1 cellular context compared by ENCODE assay signal in the genomic region with DNA sequence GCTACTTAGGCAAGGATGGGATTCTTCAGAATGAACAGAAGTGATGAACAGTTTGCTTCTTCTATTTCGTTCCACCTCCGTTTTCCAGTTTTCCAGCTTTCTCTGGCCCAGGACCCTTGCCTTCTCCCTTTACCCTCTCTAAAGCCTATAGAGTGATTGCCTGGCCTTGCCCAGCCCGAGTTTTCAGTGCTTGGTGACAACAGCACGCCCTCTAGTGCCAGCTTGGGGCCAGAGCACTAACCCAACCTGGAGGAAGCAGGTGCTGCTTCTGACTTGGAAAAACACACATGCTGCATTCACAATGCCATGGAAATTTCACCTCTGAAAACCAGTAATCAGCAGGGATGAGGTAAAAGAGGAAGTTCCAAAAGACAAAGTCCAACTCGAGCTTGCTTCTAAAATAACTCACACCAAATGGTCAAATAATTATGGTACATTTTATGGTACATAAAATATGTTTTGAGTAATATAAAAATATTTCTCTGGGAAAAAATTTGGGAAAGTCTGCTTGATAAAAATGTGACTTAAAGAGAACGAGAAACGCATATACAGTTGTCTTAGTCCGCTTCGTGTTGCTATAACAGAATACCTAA.
TF ChIP-seq lines count a peak whose summit lies in the region.

No MANE protein-coding gene starts in this region.

TF ChIP-seq in HepG2, 621 proteins besides CTCF, POLR2A, EP300 and RAD21 (continued from another document and continues in another):
- TF ChIP-seq, protein P1, sequence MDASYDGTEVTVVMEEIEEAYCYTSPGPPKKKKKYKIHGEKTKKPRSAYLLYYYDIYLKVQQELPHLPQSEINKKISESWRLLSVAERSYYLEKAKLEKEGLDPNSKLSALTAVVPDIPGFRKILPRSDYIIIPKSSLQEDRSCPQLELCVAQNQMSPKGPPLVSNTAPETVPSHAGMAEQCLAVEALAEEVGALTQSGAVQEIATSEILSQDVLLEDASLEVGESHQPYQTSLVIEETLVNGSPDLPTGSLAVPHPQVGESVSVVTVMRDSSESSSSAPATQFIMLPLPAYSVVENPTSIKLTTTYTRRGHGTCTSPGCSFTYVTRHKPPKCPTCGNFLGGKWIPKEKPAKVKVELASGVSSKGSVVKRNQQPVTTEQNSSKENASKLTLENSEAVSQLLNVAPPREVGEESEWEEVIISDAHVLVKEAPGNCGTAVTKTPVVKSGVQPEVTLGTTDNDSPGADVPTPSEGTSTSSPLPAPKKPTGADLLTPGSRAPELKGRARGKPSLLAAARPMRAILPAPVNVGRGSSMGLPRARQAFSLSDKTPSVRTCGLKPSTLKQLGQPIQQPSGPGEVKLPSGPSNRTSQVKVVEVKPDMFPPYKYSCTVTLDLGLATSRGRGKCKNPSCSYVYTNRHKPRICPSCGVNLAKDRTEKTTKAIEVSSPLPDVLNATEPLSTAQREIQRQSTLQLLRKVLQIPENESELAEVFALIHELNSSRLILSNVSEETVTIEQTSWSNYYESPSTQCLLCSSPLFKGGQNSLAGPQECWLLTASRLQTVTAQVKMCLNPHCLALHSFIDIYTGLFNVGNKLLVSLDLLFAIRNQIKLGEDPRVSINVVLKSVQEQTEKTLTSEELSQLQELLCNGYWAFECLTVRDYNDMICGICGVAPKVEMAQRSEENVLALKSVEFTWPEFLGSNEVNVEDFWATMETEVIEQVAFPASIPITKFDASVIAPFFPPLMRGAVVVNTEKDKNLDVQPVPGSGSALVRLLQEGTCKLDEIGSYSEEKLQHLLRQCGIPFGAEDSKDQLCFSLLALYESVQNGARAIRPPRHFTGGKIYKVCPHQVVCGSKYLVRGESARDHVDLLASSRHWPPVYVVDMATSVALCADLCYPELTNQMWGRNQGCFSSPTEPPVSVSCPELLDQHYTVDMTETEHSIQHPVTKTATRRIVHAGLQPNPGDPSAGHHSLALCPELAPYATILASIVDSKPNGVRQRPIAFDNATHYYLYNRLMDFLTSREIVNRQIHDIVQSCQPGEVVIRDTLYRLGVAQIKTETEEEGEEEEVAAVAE (CRISPR knock-in tag; IDR thresholded peaks at IDR 0.05; ENCODE audit: borderline replicate concordance), result 0 out of 2 replicates have a peak, but pooled peaks have one; percentile 26
- TF ChIP-seq SMC3 (IDR thresholded peaks at IDR 0.05; ENCODE audit: low read length) (peak; percentile 83), TEAD3 (CRISPR knock-in tag; optimal IDR thresholded peaks at IDR 0.05; ENCODE audit: borderline replicate concordance) (peak; percentile 12), MIER2 (CRISPR knock-in tag; IDR thresholded peaks at IDR 0.05) (0 out of 2 replicates have a peak, but pooled peaks have one; percentile 38), KDM2A (CRISPR knock-in tag; IDR thresholded peaks at IDR 0.05; ENCODE audit: borderline replicate concordance, low read depth) (peak; percentile 58; the same call in 1 of the 2 replicates), PHB2 (IDR thresholded peaks at IDR 0.05; ENCODE audit: partially characterized antibody) (no peak), PPARG (CRISPR knock-in tag; conservative IDR thresholded peaks at IDR 0.05) (no peak), SETDB1 (CRISPR knock-in tag; IDR thresholded peaks at IDR 0.05; ENCODE audit: borderline replicate concordance) (no peak), ZBTB42 (CRISPR knock-in tag; IDR thresholded peaks at IDR 0.05) (no peak), STAG1 (CRISPR knock-in tag; IDR thresholded peaks at IDR 0.05) (peak; percentile 92), SIN3A (IDR thresholded peaks at IDR 0.05; ENCODE audit: borderline replicate concordance, low read depth, low read length) (no peak), CENPT (CRISPR knock-in tag; IDR thresholded peaks at IDR 0.05; ENCODE audit: low read depth) (no peak), ZNF331 (CRISPR knock-in tag; IDR thresholded peaks at IDR 0.05) (0 out of 2 replicates have a peak, but pooled peaks have one; percentile 22), ZNF264 (CRISPR knock-in tag; IDR thresholded peaks at IDR 0.05) (peak; percentile 11; the same call in 1 of the 2 replicates), ASH2L (IDR thresholded peaks at IDR 0.05; ENCODE audit: insufficient read length, low read depth, low read length) (no peak), ZNF501 (CRISPR knock-in tag; IDR thresholded peaks at IDR 0.05) (0 out of 2 replicates have a peak, but pooled peaks have one; percentile 21), ELF1 (CRISPR knock-in tag; IDR thresholded peaks at IDR 0.05) (0 out of 2 replicates have a peak, but pooled peaks have one; percentile 15), NFYC (CRISPR knock-in tag; IDR thresholded peaks at IDR 0.05) (no peak), KLF9 (CRISPR knock-in tag; IDR thresholded peaks at IDR 0.05; ENCODE audit: low read depth) (no peak), ZBTB7B (CRISPR knock-in tag; IDR thresholded peaks at IDR 0.05) (0 out of 2 replicates have a peak, but pooled peaks have one; percentile 33), ERF (CRISPR knock-in tag; IDR thresholded peaks at IDR 0.05) (peak; percentile 52; the same call in 1 of the 2 replicates), JUNB (CRISPR knock-in tag; IDR thresholded peaks at IDR 0.05; ENCODE audit: borderline replicate concordance) (no peak), HIVEP1 (CRISPR knock-in tag; IDR thresholded peaks at IDR 0.05) (no peak)
- TF ChIP-seq, protein P2, sequence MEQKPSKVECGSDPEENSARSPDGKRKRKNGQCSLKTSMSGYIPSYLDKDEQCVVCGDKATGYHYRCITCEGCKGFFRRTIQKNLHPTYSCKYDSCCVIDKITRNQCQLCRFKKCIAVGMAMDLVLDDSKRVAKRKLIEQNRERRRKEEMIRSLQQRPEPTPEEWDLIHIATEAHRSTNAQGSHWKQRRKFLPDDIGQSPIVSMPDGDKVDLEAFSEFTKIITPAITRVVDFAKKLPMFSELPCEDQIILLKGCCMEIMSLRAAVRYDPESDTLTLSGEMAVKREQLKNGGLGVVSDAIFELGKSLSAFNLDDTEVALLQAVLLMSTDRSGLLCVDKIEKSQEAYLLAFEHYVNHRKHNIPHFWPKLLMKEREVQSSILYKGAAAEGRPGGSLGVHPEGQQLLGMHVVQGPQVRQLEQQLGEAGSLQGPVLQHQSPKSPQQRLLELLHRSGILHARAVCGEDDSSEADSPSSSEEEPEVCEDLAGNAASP (CRISPR knock-in tag; IDR thresholded peaks at IDR 0.05; ENCODE audit: borderline replicate concordance), result 0 out of 2 replicates have a peak, but pooled peaks have one; percentile 20
- TF ChIP-seq, protein P3, sequence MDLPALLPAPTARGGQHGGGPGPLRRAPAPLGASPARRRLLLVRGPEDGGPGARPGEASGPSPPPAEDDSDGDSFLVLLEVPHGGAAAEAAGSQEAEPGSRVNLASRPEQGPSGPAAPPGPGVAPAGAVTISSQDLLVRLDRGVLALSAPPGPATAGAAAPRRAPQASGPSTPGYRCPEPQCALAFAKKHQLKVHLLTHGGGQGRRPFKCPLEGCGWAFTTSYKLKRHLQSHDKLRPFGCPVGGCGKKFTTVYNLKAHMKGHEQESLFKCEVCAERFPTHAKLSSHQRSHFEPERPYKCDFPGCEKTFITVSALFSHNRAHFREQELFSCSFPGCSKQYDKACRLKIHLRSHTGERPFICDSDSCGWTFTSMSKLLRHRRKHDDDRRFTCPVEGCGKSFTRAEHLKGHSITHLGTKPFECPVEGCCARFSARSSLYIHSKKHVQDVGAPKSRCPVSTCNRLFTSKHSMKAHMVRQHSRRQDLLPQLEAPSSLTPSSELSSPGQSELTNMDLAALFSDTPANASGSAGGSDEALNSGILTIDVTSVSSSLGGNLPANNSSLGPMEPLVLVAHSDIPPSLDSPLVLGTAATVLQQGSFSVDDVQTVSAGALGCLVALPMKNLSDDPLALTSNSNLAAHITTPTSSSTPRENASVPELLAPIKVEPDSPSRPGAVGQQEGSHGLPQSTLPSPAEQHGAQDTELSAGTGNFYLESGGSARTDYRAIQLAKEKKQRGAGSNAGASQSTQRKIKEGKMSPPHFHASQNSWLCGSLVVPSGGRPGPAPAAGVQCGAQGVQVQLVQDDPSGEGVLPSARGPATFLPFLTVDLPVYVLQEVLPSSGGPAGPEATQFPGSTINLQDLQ (CRISPR knock-in tag; IDR thresholded peaks at IDR 0.05), result no peak
- TF ChIP-seq, protein P4, sequence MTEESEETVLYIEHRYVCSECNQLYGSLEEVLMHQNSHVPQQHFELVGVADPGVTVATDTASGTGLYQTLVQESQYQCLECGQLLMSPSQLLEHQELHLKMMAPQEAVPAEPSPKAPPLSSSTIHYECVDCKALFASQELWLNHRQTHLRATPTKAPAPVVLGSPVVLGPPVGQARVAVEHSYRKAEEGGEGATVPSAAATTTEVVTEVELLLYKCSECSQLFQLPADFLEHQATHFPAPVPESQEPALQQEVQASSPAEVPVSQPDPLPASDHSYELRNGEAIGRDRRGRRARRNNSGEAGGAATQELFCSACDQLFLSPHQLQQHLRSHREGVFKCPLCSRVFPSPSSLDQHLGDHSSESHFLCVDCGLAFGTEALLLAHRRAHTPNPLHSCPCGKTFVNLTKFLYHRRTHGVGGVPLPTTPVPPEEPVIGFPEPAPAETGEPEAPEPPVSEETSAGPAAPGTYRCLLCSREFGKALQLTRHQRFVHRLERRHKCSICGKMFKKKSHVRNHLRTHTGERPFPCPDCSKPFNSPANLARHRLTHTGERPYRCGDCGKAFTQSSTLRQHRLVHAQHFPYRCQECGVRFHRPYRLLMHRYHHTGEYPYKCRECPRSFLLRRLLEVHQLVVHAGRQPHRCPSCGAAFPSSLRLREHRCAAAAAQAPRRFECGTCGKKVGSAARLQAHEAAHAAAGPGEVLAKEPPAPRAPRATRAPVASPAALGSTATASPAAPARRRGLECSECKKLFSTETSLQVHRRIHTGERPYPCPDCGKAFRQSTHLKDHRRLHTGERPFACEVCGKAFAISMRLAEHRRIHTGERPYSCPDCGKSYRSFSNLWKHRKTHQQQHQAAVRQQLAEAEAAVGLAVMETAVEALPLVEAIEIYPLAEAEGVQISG (CRISPR knock-in tag; IDR thresholded peaks at IDR 0.05), result 0 out of 2 replicates have a peak, but pooled peaks have one; percentile 20
- TF ChIP-seq, protein P5, sequence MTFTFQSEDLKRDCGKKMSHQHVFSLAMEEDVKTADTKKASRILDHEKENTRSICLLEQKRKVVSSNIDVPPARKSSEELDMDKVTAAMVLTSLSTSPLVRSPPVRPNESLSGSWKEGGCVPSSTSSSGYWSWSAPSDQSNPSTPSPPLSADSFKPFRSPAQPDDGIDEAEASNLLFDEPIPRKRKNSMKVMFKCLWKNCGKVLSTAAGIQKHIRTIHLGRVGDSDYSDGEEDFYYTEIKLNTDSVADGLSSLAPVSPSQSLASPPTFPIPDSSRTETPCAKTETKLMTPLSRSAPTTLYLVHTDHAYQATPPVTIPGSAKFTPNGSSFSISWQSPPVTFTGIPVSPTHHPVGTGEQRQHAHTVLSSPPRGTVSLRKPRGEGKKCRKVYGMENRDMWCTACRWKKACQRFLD (CRISPR knock-in tag; IDR thresholded peaks at IDR 0.05; ENCODE audit: borderline replicate concordance), result no peak
- TF ChIP-seq, protein P6, sequence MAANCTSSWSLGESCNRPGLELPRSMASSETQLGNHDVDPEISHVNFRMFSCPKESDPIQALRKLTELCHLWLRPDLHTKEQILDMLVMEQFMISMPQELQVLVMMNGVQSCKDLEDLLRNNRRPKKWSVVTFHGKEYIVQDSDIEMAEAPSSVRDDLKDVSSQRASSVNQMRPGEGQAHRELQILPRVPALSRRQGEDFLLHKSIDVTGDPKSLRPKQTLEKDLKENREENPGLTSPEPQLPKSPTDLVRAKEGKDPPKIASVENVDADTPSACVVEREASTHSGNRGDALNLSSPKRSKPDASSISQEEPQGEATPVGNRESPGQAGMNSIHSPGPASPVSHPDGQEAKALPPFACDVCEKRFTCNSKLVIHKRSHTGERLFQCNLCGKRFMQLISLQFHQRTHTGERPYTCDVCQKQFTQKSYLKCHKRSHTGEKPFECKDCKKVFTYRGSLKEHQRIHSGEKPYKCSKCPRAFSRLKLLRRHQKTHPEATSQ (CRISPR knock-in tag; IDR thresholded peaks at IDR 0.05; ENCODE audit: borderline replicate concordance), result no peak
- TF ChIP-seq, protein P7, sequence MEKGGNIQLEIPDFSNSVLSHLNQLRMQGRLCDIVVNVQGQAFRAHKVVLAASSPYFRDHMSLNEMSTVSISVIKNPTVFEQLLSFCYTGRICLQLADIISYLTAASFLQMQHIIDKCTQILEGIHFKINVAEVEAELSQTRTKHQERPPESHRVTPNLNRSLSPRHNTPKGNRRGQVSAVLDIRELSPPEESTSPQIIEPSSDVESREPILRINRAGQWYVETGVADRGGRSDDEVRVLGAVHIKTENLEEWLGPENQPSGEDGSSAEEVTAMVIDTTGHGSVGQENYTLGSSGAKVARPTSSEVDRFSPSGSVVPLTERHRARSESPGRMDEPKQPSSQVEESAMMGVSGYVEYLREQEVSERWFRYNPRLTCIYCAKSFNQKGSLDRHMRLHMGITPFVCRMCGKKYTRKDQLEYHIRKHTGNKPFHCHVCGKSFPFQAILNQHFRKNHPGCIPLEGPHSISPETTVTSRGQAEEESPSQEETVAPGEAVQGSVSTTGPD (CRISPR knock-in tag; IDR thresholded peaks at IDR 0.05), result no peak
- TF ChIP-seq, protein P8, sequence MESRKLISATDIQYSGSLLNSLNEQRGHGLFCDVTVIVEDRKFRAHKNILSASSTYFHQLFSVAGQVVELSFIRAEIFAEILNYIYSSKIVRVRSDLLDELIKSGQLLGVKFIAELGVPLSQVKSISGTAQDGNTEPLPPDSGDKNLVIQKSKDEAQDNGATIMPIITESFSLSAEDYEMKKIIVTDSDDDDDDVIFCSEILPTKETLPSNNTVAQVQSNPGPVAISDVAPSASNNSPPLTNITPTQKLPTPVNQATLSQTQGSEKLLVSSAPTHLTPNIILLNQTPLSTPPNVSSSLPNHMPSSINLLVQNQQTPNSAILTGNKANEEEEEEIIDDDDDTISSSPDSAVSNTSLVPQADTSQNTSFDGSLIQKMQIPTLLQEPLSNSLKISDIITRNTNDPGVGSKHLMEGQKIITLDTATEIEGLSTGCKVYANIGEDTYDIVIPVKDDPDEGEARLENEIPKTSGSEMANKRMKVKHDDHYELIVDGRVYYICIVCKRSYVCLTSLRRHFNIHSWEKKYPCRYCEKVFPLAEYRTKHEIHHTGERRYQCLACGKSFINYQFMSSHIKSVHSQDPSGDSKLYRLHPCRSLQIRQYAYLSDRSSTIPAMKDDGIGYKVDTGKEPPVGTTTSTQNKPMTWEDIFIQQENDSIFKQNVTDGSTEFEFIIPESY (CRISPR knock-in tag; IDR thresholded peaks at IDR 0.05), result 0 out of 2 replicates have a peak, but pooled peaks have one; percentile 27
- TF ChIP-seq, protein P9, sequence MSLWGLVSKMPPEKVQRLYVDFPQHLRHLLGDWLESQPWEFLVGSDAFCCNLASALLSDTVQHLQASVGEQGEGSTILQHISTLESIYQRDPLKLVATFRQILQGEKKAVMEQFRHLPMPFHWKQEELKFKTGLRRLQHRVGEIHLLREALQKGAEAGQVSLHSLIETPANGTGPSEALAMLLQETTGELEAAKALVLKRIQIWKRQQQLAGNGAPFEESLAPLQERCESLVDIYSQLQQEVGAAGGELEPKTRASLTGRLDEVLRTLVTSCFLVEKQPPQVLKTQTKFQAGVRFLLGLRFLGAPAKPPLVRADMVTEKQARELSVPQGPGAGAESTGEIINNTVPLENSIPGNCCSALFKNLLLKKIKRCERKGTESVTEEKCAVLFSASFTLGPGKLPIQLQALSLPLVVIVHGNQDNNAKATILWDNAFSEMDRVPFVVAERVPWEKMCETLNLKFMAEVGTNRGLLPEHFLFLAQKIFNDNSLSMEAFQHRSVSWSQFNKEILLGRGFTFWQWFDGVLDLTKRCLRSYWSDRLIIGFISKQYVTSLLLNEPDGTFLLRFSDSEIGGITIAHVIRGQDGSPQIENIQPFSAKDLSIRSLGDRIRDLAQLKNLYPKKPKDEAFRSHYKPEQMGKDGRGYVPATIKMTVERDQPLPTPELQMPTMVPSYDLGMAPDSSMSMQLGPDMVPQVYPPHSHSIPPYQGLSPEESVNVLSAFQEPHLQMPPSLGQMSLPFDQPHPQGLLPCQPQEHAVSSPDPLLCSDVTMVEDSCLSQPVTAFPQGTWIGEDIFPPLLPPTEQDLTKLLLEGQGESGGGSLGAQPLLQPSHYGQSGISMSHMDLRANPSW (CRISPR knock-in tag; IDR thresholded peaks at IDR 0.05; ENCODE audit: borderline replicate concordance), result no peak
